23 cellular contexts compared by ENCODE assay signal in the genomic region with DNA sequence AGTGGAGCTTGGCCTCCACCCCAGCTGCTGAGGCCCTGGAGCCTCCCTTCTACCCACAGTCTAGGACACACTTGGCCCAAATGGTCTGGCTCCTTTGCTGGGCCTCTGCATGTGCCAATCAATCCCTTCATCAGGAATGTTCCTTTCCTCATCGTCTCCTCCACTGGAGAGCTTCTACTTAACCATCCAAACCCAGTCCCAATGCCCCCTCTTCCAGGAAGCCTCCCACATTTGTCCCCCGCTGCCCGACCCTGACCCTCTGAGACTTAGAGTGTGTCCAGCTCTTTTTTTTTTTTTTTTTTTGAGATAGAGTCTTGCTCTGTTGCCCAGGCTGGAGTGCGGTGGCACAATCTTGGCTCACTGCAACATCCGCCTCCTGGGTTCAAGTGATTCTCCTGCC. TPM values are rescaled to one million over a fixed set of nuclear protein-coding genes. Genes with fewer than 3 reads are reported as not detected.
"Had no signal": no experiment of that assay in that cellular context is flagged by ENCODE, and none has a peak within 500 bp of the region (broad histone marks: within the 10 kb centered on the region; RNA-seq: fewer than 3 reads in every experiment).

No MANE protein-coding gene starts in this region.

- H3K4me3 ChIP-seq: colonic mucosa, esophagus muscularis mucosa, hepatocyte, lung, right atrium auricular region, skin epidermis, transverse colon had no signal

- H3K27ac ChIP-seq: colonic mucosa, esophagus muscularis mucosa, hepatocyte, right atrium auricular region, skin epidermis, transverse colon had no signal

- H2AFZ ChIP-seq: hepatocyte had no signal

- DNase-seq: activated CD4-positive, alpha-beta T cell treated with anti-CD3 and anti-CD28 coated beads, Interleukin-2, amount 50 U/mL, for 1 hour; activated gamma-delta T cell treated with Interleukin-2 at 50 U/mL for 16 hours; amniotic stem cell; central memory CD4-positive, alpha-beta T cell; colonic mucosa; islet precursor cell; naive B cell; nucleus accumbens; SIG-M5; stimulated activated CD4-positive, alpha-beta T cell treated with anti-CD3 and anti-CD28 coated beads, Interleukin-15, amount 100 ng/mL, for 24 hours; stimulated activated CD4-positive, alpha-beta T cell treated with anti-CD3 and anti-CD28 coated beads, Interleukin-4, amount 100 ng/mL, for 1 hour; stimulated activated naive CD4-positive, alpha-beta T cell; SW 1271; transverse colon had no signal

- H3K27ac Mint-ChIP-seq: progenitor cell of endocrine pancreas; T-helper 2 cell treated with Interferon-gamma antibody and Interleukin-4, amounts not matched to agents 5 μg/mL and 100 μg/mL, for 36 hours had no signal

- H3K4me2 ChIP-seq: hepatocyte had no signal

- H3K27me3 Mint-ChIP-seq: progenitor cell of endocrine pancreas had no signal

- ATAC-seq: activated CD4-positive, CD25-positive, alpha-beta regulatory T cell treated with anti-CD3 and anti-CD28 coated beads, Interleukin-2, amount 50 U/mL, for 24 hours had no signal

- H3K27me3 ChIP-seq: colonic mucosa, esophagus muscularis mucosa, hepatocyte, right atrium auricular region, transverse colon had no signal

- H3K9me3 ChIP-seq: colonic mucosa, esophagus muscularis mucosa, right atrium auricular region, transverse colon had no signal

- H3K4me3 Mint-ChIP-seq: T-helper 2 cell treated with Interferon-gamma antibody and Interleukin-4, amounts not matched to agents 5 μg/mL and 100 μg/mL, for 36 hours had no signal

RNA-seq across cellular contexts. Expression of a gene that starts 51.1 kb away (rescaled TPM):
- total RNA-seq: mononuclear cell, progenitor cell of endocrine pancreas, right atrium auricular region had no signal
- polyA plus RNA-seq: hepatocyte had no signal
